In the genomic region with DNA sequence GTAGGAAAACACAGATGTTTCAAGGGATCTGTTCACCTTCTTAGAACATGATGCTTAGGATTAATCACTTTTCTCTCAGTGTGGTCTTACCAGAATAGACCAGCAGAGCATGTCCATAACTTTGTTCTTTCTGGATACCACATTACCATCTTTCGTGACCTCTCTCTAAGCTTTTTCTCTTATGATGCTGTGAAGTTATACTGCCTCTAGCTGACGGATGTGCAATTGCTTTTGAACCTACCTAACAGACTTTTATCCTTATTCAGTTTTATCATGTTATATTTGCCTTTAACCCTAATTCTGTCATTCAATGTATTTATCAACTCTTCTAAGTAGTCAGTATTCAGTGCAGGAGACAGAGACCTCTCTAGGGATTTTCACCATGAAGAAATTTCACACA, we compare ENCODE assay signal across 1 cellular context.
TF ChIP-seq lines count a peak whose summit lies in the region.

No MANE protein-coding gene starts in this region.

TF ChIP-seq in HCT116, 20 proteins besides CTCF, POLR2A, EP300 and RAD21 (continued from another document):
- TF ChIP-seq ZBTB33 (IDR thresholded peaks at IDR 0.05; ENCODE audit: extremely low read depth, insufficient replicate concordance, low read length), result no peak
- TF ChIP-seq JUND (IDR thresholded peaks at IDR 0.05), result no peak
- TF ChIP-seq TCF7L2 (IDR thresholded peaks at IDR 0.05; ENCODE audit: borderline replicate concordance, extremely low read depth, insufficient read depth, insufficient read length), result no peak
- TF ChIP-seq YY1 (IDR thresholded peaks at IDR 0.05; ENCODE audit: extremely low read depth, insufficient replicate concordance, low read depth, low read length), result no peak
- no peak for TF ChIP-seq MAX (IDR thresholded peaks at IDR 0.05)
